In the genomic region with DNA sequence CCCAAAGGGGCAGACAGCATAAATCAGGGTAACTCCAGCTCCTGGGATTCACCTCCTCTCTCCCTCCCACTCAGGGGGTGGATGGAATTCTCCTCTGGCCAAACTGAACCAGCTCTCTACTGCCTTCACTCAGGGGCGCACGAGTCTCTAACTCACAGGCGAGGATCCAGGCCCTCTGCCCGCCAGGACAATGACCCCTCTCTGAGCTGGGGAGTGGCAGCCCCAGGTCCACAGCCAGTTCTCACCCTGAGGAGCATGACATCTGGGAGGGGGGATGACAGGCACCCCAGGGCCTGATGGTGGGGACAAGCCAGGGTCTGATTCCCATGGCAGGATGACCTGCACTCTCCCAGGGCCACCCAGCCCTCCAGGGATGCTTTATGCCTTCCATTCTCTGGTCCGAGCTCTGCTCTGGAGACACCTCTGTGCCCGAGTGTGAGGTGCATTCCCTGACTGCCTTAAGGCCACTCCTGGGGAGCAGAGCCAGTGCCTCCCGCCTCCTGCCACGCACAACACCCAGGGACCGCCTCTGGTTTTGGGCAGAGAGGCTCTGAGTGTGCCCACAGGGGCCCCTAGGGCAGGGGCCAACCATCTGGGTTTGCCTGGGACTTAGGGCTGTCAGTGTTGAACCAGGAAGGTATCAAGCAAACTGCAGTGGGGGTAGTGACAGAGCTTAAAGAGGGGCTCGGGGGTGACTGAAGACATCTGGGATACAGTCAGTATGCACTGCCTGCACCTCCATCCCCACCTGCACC, we compare ENCODE assay signal across 15 cellular contexts.
DNase-seq lines count a peak whose midpoint lies in the region; ATAC-seq, FAIRE-seq and TF ChIP-seq lines count a peak whose summit lies in the region.
"Had no signal": no experiment of that assay in that cellular context is flagged by ENCODE, and none has a peak within 500 bp of the region (broad histone marks: within the 10 kb centered on the region; RNA-seq: fewer than 3 reads in every experiment).

No MANE protein-coding gene starts in this region.

- intact Hi-C loops in activated CD8-positive, alpha-beta T cell treated with anti-CD3 and anti-CD28 coated beads for 36 hours (cut with micrococcal nuclease) = no loop called here
- intact Hi-C loops in Panc1 (cut with micrococcal nuclease; ENCODE audit: unreplicated experiment) (no loop called here), kidney (cut with DNase I) (no loop called here)

- H3K9me3 ChIP-seq in Panc1 (ENCODE audit: control insufficient read depth, insufficient read depth, low read depth, low read length) = no peaks in the 10 kb centered on the region
- H3K9me3 ChIP-seq in kidney (ENCODE audit: control insufficient read depth in 1 of 2, low read length in 2 of 2) = peaks cover 0 to 2% of the 10 kb centered on the region in 2 donors

- no TSS peak for BruUV-seq in Panc1 (replicated peaks; lab: Mats Ljungman, UMichigan)

- POLR2A ChIA-PET in activated CD8-positive, alpha-beta T cell treated with anti-CD3 and anti-CD28 coated beads, Interleukin-2, amount 10 ng/mL, durations not matched to agents 7 days and 5 days (lab: Charles Lee) = interaction anchor here (0.6 to 2.6 kb wide), 5 partner anchors 15 to 162 kb away, joined by 3 to 20 read pairs (median 4); partner anchors contain the start of gene GADD45B
- POLR2A ChIA-PET in activated CD8-positive, alpha-beta T cell treated with anti-CD3 and anti-CD28 coated beads for 36 hours (lab: Charles Lee) = interaction anchor here (1.1 to 1.4 kb wide), 2 partner anchors 8 to 159 kb away, joined by 3 to 6 read pairs; no protein-coding TSS in a partner anchor
- POLR2A ChIA-PET in Panc1 (lab: Charles Lee) = interaction anchor here (0.7 to 1.0 kb wide), 2 partner anchors 160 to 272 kb away, joined by 3 to 6 read pairs; partner anchors contain the start of gene GADD45B

- no peak for FAIRE-seq in kidney (lab: Jason Lieb, UNC)

- H3K4me3 ChIP-seq in Panc1 (ENCODE audit: low read depth in 2 of 2, low read length in 2 of 2) = no peak overlapping the region
- no peak overlapping the region for H3K4me3 ChIP-seq in kidney (ENCODE audit: low read length in 2 of 2)
- H3K4me3 ChIP-seq: tibial nerve had no signal

- H3K4me3 Mint-ChIP-seq in activated CD8-positive, alpha-beta T cell treated with anti-CD3 and anti-CD28 coated beads, Interleukin-2, amount 10 ng/mL, durations not matched to agents 7 days and 5 days = no peak overlapping the region
- H3K4me3 Mint-ChIP-seq in activated CD8-positive, alpha-beta T cell treated with anti-CD3 and anti-CD28 coated beads for 36 hours = no peak overlapping the region
- H3K4me3 Mint-ChIP-seq in stimulated activated effector memory CD8-positive, alpha-beta T cell treated with anti-CD3 and anti-CD28 coated beads, Interleukin-12 subunit alpha, Interleukin-12 subunit beta, amount 100 ng/mL, for 72 hours = no peak overlapping the region
- no peak overlapping the region for H3K4me3 Mint-ChIP-seq in activated naive CD8-positive, alpha-beta T cell treated with anti-CD3 and anti-CD28 coated beads, Interleukin-2, amount 50 U/mL, for 24 hours
- H3K4me3 Mint-ChIP-seq: activated T-helper 1 cell treated with anti-CD3 and anti-CD28 coated beads, Interleukin-12 subunit alpha, Interleukin-12 subunit beta, Interleukin-2, Interleukin-4 antibody, amounts not matched to agents 30 ng/mL and 10 ng/mL and 1 ng/mL, durations not matched to agents 14 hours and 24 hours and 36 hours; T-helper 17 cell had no signal

- peaks cover 2% of the 10 kb centered on the region for H3K9me3 Mint-ChIP-seq in activated CD8-positive, alpha-beta T cell treated with anti-CD3 and anti-CD28 coated beads, Interleukin-2, amount 10 ng/mL, durations not matched to agents 7 days and 5 days (ENCODE audit: insufficient read depth)
- peaks cover 1% of the 10 kb centered on the region for H3K9me3 Mint-ChIP-seq in activated CD8-positive, alpha-beta T cell treated with anti-CD3 and anti-CD28 coated beads for 36 hours
- no peaks in the 10 kb centered on the region for H3K9me3 Mint-ChIP-seq in stimulated activated effector memory CD8-positive, alpha-beta T cell treated with anti-CD3 and anti-CD28 coated beads, Interleukin-12 subunit alpha, Interleukin-12 subunit beta, amount 100 ng/mL, for 72 hours
- H3K9me3 Mint-ChIP-seq in activated naive CD8-positive, alpha-beta T cell treated with anti-CD3 and anti-CD28 coated beads, Interleukin-2, amount 50 U/mL, for 24 hours = no peaks in the 10 kb centered on the region
- H3K9me3 Mint-ChIP-seq: activated T-helper 1 cell treated with anti-CD3 and anti-CD28 coated beads, Interleukin-12 subunit alpha, Interleukin-12 subunit beta, Interleukin-2, Interleukin-4 antibody, amounts not matched to agents 30 ng/mL and 10 ng/mL and 1 ng/mL, durations not matched to agents 14 hours and 24 hours and 36 hours had no signal

- H3K36me3 Mint-ChIP-seq in activated CD8-positive, alpha-beta T cell treated with anti-CD3 and anti-CD28 coated beads, Interleukin-2, amount 10 ng/mL, durations not matched to agents 7 days and 5 days (ENCODE audit: low read depth) = no peaks in the 10 kb centered on the region
- no peaks in the 10 kb centered on the region for H3K36me3 Mint-ChIP-seq in activated CD8-positive, alpha-beta T cell treated with anti-CD3 and anti-CD28 coated beads for 36 hours (ENCODE audit: low read depth)
- H3K36me3 Mint-ChIP-seq in stimulated activated effector memory CD8-positive, alpha-beta T cell treated with anti-CD3 and anti-CD28 coated beads, Interleukin-12 subunit alpha, Interleukin-12 subunit beta, amount 100 ng/mL, for 72 hours = no peaks in the 10 kb centered on the region
- no peaks in the 10 kb centered on the region for H3K36me3 Mint-ChIP-seq in activated naive CD8-positive, alpha-beta T cell treated with anti-CD3 and anti-CD28 coated beads, Interleukin-2, amount 50 U/mL, for 24 hours (ENCODE audit: low read depth)

- no peak overlapping the region for H3K9ac ChIP-seq in kidney (ENCODE audit: low read length in 2 of 2)

- H3K27me3 ChIP-seq in Panc1 (ENCODE audit: control insufficient read depth, insufficient read depth, low read length) = no peaks in the 10 kb centered on the region
- H3K27me3 ChIP-seq: esophagus muscularis mucosa, spleen, tibial nerve had no signal

- ATAC-seq in activated CD8-positive, alpha-beta T cell treated with anti-CD3 and anti-CD28 coated beads, Interleukin-2, amount 10 ng/mL, durations not matched to agents 7 days and 5 days = peak; percentile 23
- ATAC-seq in activated CD8-positive, alpha-beta T cell treated with anti-CD3 and anti-CD28 coated beads for 36 hours = no peak
- peak; percentile 72 for ATAC-seq in Panc1
- ATAC-seq in stimulated activated effector memory CD8-positive, alpha-beta T cell treated with anti-CD3 and anti-CD28 coated beads, Interleukin-12 subunit alpha, Interleukin-12 subunit beta, amount 100 ng/mL, for 72 hours = peak; percentile 17
- ATAC-seq in activated naive CD8-positive, alpha-beta T cell treated with anti-CD3 and anti-CD28 coated beads, Interleukin-2, amount 50 U/mL, for 24 hours = no peak
- no peak for ATAC-seq in GM18873 (IDR thresholded peaks at IDR 0.05; ENCODE audit: low FRiP score, unreplicated experiment)

- H3K27ac ChIP-seq in Panc1 (ENCODE audit: low read length) (peak overlapping the region; percentile 57; the same call in 1 of the 2 replicates), kidney (ENCODE audit: low read depth in 2 of 2, low read length in 2 of 2) (no peak overlapping the region)

- H3K4me1 ChIP-seq in Panc1 (ENCODE audit: control insufficient read depth, insufficient read depth, low read length) (peaks cover 8% of the 10 kb centered on the region), kidney (ENCODE audit: control insufficient read depth in 1 of 2, insufficient read depth in 1 of 2, low read depth in 1 of 2, low read length in 2 of 2) (peaks cover 0 to 14% of the 10 kb centered on the region in 2 donors)

- H3K27me3 Mint-ChIP-seq in activated CD8-positive, alpha-beta T cell treated with anti-CD3 and anti-CD28 coated beads, Interleukin-2, amount 10 ng/mL, durations not matched to agents 7 days and 5 days (ENCODE audit: low read depth) = peaks cover 4% of the 10 kb centered on the region
- H3K27me3 Mint-ChIP-seq in activated CD8-positive, alpha-beta T cell treated with anti-CD3 and anti-CD28 coated beads for 36 hours = peaks cover 3% of the 10 kb centered on the region
- H3K27me3 Mint-ChIP-seq in activated naive CD8-positive, alpha-beta T cell treated with anti-CD3 and anti-CD28 coated beads, Interleukin-2, amount 50 U/mL, for 24 hours = peaks cover 6% of the 10 kb centered on the region
- H3K27me3 Mint-ChIP-seq: T-helper 17 cell had no signal

- in situ Hi-C loops in Panc1 (cut with HindIII; ENCODE audit: low pct_unique_long_range_greater_than_20kb, low sequenced_read_pairs) = no loop called here

- no peak overlapping the region for H3K27ac Mint-ChIP-seq in activated CD8-positive, alpha-beta T cell treated with anti-CD3 and anti-CD28 coated beads, Interleukin-2, amount 10 ng/mL, durations not matched to agents 7 days and 5 days
- H3K27ac Mint-ChIP-seq in activated CD8-positive, alpha-beta T cell treated with anti-CD3 and anti-CD28 coated beads for 36 hours = no peak overlapping the region
- no peak overlapping the region for H3K27ac Mint-ChIP-seq in stimulated activated effector memory CD8-positive, alpha-beta T cell treated with anti-CD3 and anti-CD28 coated beads, Interleukin-12 subunit alpha, Interleukin-12 subunit beta, amount 100 ng/mL, for 72 hours
- H3K27ac Mint-ChIP-seq in activated naive CD8-positive, alpha-beta T cell treated with anti-CD3 and anti-CD28 coated beads, Interleukin-2, amount 50 U/mL, for 24 hours = no peak overlapping the region
- H3K27ac Mint-ChIP-seq: activated T-helper 1 cell treated with anti-CD3 and anti-CD28 coated beads, Interleukin-12 subunit alpha, Interleukin-12 subunit beta, Interleukin-2, Interleukin-4 antibody, amounts not matched to agents 30 ng/mL and 10 ng/mL and 1 ng/mL, durations not matched to agents 14 hours and 24 hours and 36 hours; nephron had no signal

- H3K36me3 ChIP-seq in Panc1 (ENCODE audit: control insufficient read depth, insufficient read depth, low read length) (no peaks in the 10 kb centered on the region), kidney (ENCODE audit: control insufficient read depth in 1 of 2, insufficient read depth in 2 of 2, low read length in 2 of 2) (no peaks in the 10 kb centered on the region)
- H3K36me3 ChIP-seq: esophagus muscularis mucosa, tibial nerve had no signal

- H3K4me1 Mint-ChIP-seq in activated CD8-positive, alpha-beta T cell treated with anti-CD3 and anti-CD28 coated beads, Interleukin-2, amount 10 ng/mL, durations not matched to agents 7 days and 5 days (ENCODE audit: low read depth) = peaks cover 15% of the 10 kb centered on the region
- H3K4me1 Mint-ChIP-seq in activated CD8-positive, alpha-beta T cell treated with anti-CD3 and anti-CD28 coated beads for 36 hours (ENCODE audit: low read depth) = peaks cover 14% of the 10 kb centered on the region
- peaks cover 17% of the 10 kb centered on the region for H3K4me1 Mint-ChIP-seq in stimulated activated effector memory CD8-positive, alpha-beta T cell treated with anti-CD3 and anti-CD28 coated beads, Interleukin-12 subunit alpha, Interleukin-12 subunit beta, amount 100 ng/mL, for 72 hours
- H3K4me1 Mint-ChIP-seq in activated naive CD8-positive, alpha-beta T cell treated with anti-CD3 and anti-CD28 coated beads, Interleukin-2, amount 50 U/mL, for 24 hours = peaks cover 27% of the 10 kb centered on the region
- H3K4me1 Mint-ChIP-seq: nephron had no signal

- no peak for DNase-seq in activated CD8-positive, alpha-beta T cell treated with anti-CD3 and anti-CD28 coated beads, Interleukin-2, amount 10 ng/mL, durations not matched to agents 7 days and 5 days
- no peak for DNase-seq in activated CD8-positive, alpha-beta T cell treated with anti-CD3 and anti-CD28 coated beads for 36 hours
- DNase-seq in Panc1 (ENCODE audit: low read depth, low spot score) = no peak
- DNase-seq in kidney = peak; percentile 62
- DNase-seq in stimulated activated effector memory CD8-positive, alpha-beta T cell treated with anti-CD3 and anti-CD28 coated beads, Interleukin-12 subunit alpha, Interleukin-12 subunit beta, amount 100 ng/mL, for 72 hours (ENCODE audit: low spot score in 2 of 2) = no peak
- no peak for DNase-seq in activated naive CD4-positive, alpha-beta T cell (lab: John Stamatoyannopoulos, UW)
- DNase-seq in activated naive CD8-positive, alpha-beta T cell treated with anti-CD3 and anti-CD28 coated beads, Interleukin-2, amount 50 U/mL, for 24 hours = no peak
- DNase-seq: NCI-H187 had no signal

- TF ChIP-seq CTCF in activated CD8-positive, alpha-beta T cell treated with anti-CD3 and anti-CD28 coated beads for 36 hours (IDR thresholded peaks at IDR 0.05) = no peak
- TF ChIP-seq CTCF in Panc1 (IDR thresholded peaks at IDR 0.05) = no peak
- TF ChIP-seq CTCF in kidney (IDR thresholded peaks at IDR 0.05; ENCODE audit: borderline replicate concordance, extremely low read depth, insufficient read depth) = no peak

- CTCF ChIA-PET in activated CD8-positive, alpha-beta T cell treated with anti-CD3 and anti-CD28 coated beads, Interleukin-2, amount 10 ng/mL, durations not matched to agents 7 days and 5 days (lab: Charles Lee) = interaction anchor here (0.8 to 4.2 kb wide), 18 partner anchors 8 to 243 kb away, joined by 3 to 67 read pairs (median 8); partner anchors contain the start of genes GADD45B, LMNB2 and TIMM13
- CTCF ChIA-PET in activated CD8-positive, alpha-beta T cell treated with anti-CD3 and anti-CD28 coated beads for 36 hours (lab: Charles Lee) = interaction anchor here (0.7 to 6.4 kb wide), 19 partner anchors 8 to 243 kb away, joined by 3 to 96 read pairs (median 7); partner anchors contain the start of gene GADD45B
- CTCF ChIA-PET in Panc1 (lab: Charles Lee) = interaction anchor here (0.6 to 1.6 kb wide), 7 partner anchors 12 to 244 kb away, joined by 3 to 10 read pairs (median 5); no protein-coding TSS in a partner anchor

Comparison
In these comparisons a context has a peak if more than half of its experiments do, and no peak if none do; other contexts are left out.
1. ATAC-seq: peak in activated CD8-positive, alpha-beta T cell treated with anti-CD3 and anti-CD28 coated beads, Interleukin-2, amount 10 ng/mL, durations not matched to agents 7 days and 5 days (single experiment), Panc1 (single experiment) and stimulated activated effector memory CD8-positive, alpha-beta T cell treated with anti-CD3 and anti-CD28 coated beads, Interleukin-12 subunit alpha, Interleukin-12 subunit beta, amount 100 ng/mL, for 72 hours (single experiment); none in activated CD8-positive, alpha-beta T cell treated with anti-CD3 and anti-CD28 coated beads for 36 hours (single experiment), activated naive CD8-positive, alpha-beta T cell treated with anti-CD3 and anti-CD28 coated beads, Interleukin-2, amount 50 U/mL, for 24 hours (single experiment) and GM18873 (single experiment).